Comparison of ENCODE assay signal across 27 cellular contexts in the genomic region with DNA sequence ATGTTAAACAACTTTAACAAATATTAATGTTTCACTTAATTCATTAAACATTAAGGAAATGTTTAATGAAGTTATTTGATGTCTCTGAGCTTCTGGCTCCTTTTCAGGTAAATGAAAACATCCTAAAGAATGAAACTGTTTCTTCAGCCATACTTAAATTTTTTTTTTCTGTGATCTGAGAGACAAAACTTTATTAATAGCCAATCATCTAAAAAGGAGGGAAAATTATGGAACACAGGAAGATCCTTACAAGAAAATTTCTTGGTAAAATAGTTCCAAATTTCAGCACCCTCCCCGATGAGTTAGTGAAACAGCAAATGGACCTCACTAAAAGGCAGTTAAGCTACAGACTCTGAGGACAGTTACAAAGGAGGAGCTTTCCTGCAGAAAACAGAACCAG.
"Had no signal": no experiment of that assay in that cellular context is flagged by ENCODE, and none has a peak within 500 bp of the region (broad histone marks: within the 10 kb centered on the region; RNA-seq: fewer than 3 reads in every experiment).

No MANE protein-coding gene starts in this region.

- H3K4me3 ChIP-seq: colonic mucosa, gastrocnemius medialis, ovary, stomach, thyroid gland, upper lobe of left lung had no signal

- H3K4me1 ChIP-seq: colonic mucosa, stomach, thyroid gland, upper lobe of left lung had no signal

- H3K36me3 ChIP-seq: colonic mucosa, ovary, thyroid gland had no signal

- H3K9me3 ChIP-seq: colonic mucosa, gastrocnemius medialis, ovary, thyroid gland, upper lobe of left lung had no signal

- H3K9me3 Mint-ChIP-seq: activated naive CD4-positive, alpha-beta T cell treated with anti-CD3 and anti-CD28 coated beads, Interleukin-2, amount 50 U/mL, for 24 hours had no signal

- ATAC-seq: activated CD4-positive, CD25-positive, alpha-beta regulatory T cell treated with anti-CD3 and anti-CD28 coated beads, Interleukin-2, amount 50 U/mL, for 24 hours; activated T-cell treated with anti-CD3 and anti-CD28 coated beads, Interleukin-2, amount 50 U/mL, for 4 hours; gastrocnemius medialis; left ventricle myocardium superior; sciatic nerve; stimulated activated naive B cell treated with anti-CD40 and anti-IgM and Interleukin-4, amounts not matched to agents 10 μg/mL and 1 μg/mL and 100 μg/mL, for 72 hours had no signal

- DNase-seq: activated CD4-positive, alpha-beta memory T cell treated with anti-CD3 and anti-CD28 coated beads, Interleukin-2, amount 10 ng/mL, durations not matched to agents 7 days and 5 days; activated CD4-positive, alpha-beta T cell treated with anti-CD3 and anti-CD28 coated beads, Interleukin-2, amount 10 ng/mL, durations not matched to agents 24 days and 14 days; activated CD8-positive, alpha-beta memory T cell treated with anti-CD3 and anti-CD28 coated beads, Interleukin-2, amount 50 U/mL, for 48 hours; activated T-cell treated with anti-CD3 and anti-CD28 coated beads, Interleukin-2, amount 50 U/mL, for 4 hours; anterior cingulate cortex; cerebellar nuclear complex; colonic mucosa; effector CD8-positive, alpha-beta T cell; gastrocnemius medialis; glutamatergic neuron; islet precursor cell; left cardiac atrium; left ventricle myocardium superior; ovary; small intestine; stimulated activated CD4-positive, alpha-beta T cell treated with anti-CD3 and anti-CD28 coated beads, Interleukin-4, amount 100 ng/mL, for 24 hours; stimulated activated naive B cell treated with anti-CD40 and anti-IgM and Interleukin-4, amounts not matched to agents 10 μg/mL and 1 μg/mL and 100 μg/mL, for 72 hours; stomach; thyroid gland; upper lobe of left lung had no signal

- H3K27me3 Mint-ChIP-seq: activated CD4-positive, alpha-beta memory T cell treated with anti-CD3 and anti-CD28 coated beads, Interleukin-2, amount 10 ng/mL, durations not matched to agents 7 days and 5 days; activated CD4-positive, alpha-beta T cell treated with anti-CD3 and anti-CD28 coated beads, Interleukin-2, amount 10 ng/mL, durations not matched to agents 24 days and 14 days; activated naive CD4-positive, alpha-beta T cell treated with anti-CD3 and anti-CD28 coated beads, Interleukin-2, amount 50 U/mL, for 24 hours; progenitor cell of endocrine pancreas; stimulated activated naive B cell treated with anti-CD40 and anti-IgM and Interleukin-4, amounts not matched to agents 10 μg/mL and 1 μg/mL and 100 μg/mL, for 72 hours had no signal

- H3K27ac Mint-ChIP-seq: activated CD4-positive, alpha-beta memory T cell treated with anti-CD3 and anti-CD28 coated beads, Interleukin-2, amount 10 ng/mL, durations not matched to agents 7 days and 5 days; activated CD4-positive, alpha-beta T cell treated with anti-CD3 and anti-CD28 coated beads, Interleukin-2, amount 10 ng/mL, durations not matched to agents 24 days and 14 days; activated naive CD4-positive, alpha-beta T cell treated with anti-CD3 and anti-CD28 coated beads, Interleukin-2, amount 50 U/mL, for 24 hours; activated T-helper 2 cell treated with anti-CD3 and anti-CD28 coated beads, Interferon-gamma antibody, Interleukin-2, Interleukin-4, amounts not matched to agents 10 μg/mL and 5 μg/mL and 100 μg/mL, durations not matched to agents 14 hours and 24 hours and 36 hours; stimulated activated naive B cell treated with anti-CD40 and anti-IgM and Interleukin-4, amounts not matched to agents 10 μg/mL and 1 μg/mL and 100 μg/mL, for 72 hours; T-helper 2 cell treated with Interferon-gamma antibody and Interleukin-4, amounts not matched to agents 5 μg/mL and 100 μg/mL, for 36 hours had no signal

- FAIRE-seq: small intestine had no signal

- H3K27me3 ChIP-seq: colonic mucosa, gastrocnemius medialis, ovary, stomach, thyroid gland, upper lobe of left lung had no signal

- H3K4me3 Mint-ChIP-seq: activated CD4-positive, alpha-beta memory T cell treated with anti-CD3 and anti-CD28 coated beads, Interleukin-2, amount 10 ng/mL, durations not matched to agents 7 days and 5 days; activated CD4-positive, alpha-beta T cell treated with anti-CD3 and anti-CD28 coated beads, Interleukin-2, amount 10 ng/mL, durations not matched to agents 24 days and 14 days; activated naive CD4-positive, alpha-beta T cell treated with anti-CD3 and anti-CD28 coated beads, Interleukin-2, amount 50 U/mL, for 24 hours; activated T-cell treated with anti-CD3 and anti-CD28 coated beads, Interleukin-2, amount 50 U/mL, for 4 hours; stimulated activated naive B cell treated with anti-CD40 and anti-IgM and Interleukin-4, amounts not matched to agents 10 μg/mL and 1 μg/mL and 100 μg/mL, for 72 hours; T-helper 2 cell treated with Interferon-gamma antibody and Interleukin-4, amounts not matched to agents 5 μg/mL and 100 μg/mL, for 36 hours had no signal

- H3K27ac ChIP-seq: colonic mucosa, gastrocnemius medialis, ovary, stomach, thyroid gland, upper lobe of left lung, VCaP had no signal
